ENCODE assay signal across 14 cellular contexts in the genomic region with DNA sequence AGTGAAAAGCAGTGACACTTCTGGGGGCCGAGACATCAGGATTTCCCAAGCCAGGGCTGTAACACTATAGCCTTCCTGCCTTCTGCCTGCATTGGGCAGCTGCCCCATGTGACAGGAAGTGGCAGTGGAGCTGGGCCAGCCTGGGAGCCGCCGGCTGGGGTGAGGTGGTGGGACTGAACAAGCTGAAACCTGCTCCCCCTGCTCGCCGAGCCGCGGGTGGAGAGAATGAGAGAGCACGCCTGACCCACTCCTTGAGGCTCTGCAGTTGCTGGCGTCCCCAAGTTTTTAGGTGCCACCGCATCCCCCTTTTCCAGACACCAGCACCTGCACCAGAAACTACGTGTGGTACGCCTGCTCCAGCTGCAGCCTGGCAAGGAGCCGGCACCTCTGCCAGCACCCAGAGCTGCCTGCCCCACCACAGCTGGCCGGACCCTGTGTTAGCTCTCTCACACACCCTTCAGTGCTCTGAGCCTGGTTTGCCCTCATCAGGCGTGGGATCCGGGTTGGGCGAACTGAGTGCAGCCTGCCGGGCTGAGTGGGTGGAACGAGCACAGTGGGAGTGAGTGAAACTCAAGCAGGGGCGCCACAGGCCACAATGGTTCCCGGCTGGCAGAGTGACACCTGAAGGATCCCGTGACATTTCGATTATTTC.
DNase-seq lines count a peak whose midpoint lies in the region; TF ChIP-seq lines count a peak whose summit lies in the region.
"Had no signal": no experiment of that assay in that cellular context is flagged by ENCODE, and none has a peak within 500 bp of the region (broad histone marks: within the 10 kb centered on the region; RNA-seq: fewer than 3 reads in every experiment).

No MANE protein-coding gene starts in this region.

- intact Hi-C loops in breast epithelium (cut with DNase I; ENCODE audit: low total_unique reads), result no loop called here

- H3K4me1 ChIP-seq in breast epithelium, result no peaks in the 10 kb centered on the region
- peaks cover 0 to 16% (median 9%) of the 10 kb centered on the region in 4 donors for H3K4me1 ChIP-seq in liver (ENCODE audit: control insufficient read depth in 4 of 4, insufficient read depth in 4 of 4, low read length in 3 of 4)

- H3K4me3 ChIP-seq in breast epithelium, result no peak overlapping the region
- H3K4me3 ChIP-seq in liver (ENCODE audit: low read depth in 1 of 3, low read length in 3 of 3), result no peak overlapping the region
- H3K4me3 ChIP-seq: ovary had no signal

- H3K9me3 ChIP-seq in breast epithelium, result no peaks in the 10 kb centered on the region
- H3K9me3 ChIP-seq in liver (ENCODE audit: control insufficient read depth in 4 of 4, low read length in 3 of 4), result no peaks in the 10 kb centered on the region
- H3K9me3 ChIP-seq: ovary had no signal

- TF ChIP-seq CTCF in breast epithelium (IDR thresholded peaks at IDR 0.05), result no peak
- TF ChIP-seq CTCF in liver (IDR thresholded peaks at IDR 0.05; ENCODE audit: low read depth, low read length, missing input control), result no peak

- TF ChIP-seq RAD21 in liver (IDR thresholded peaks at IDR 0.05), result no peak

- H3K36me3 ChIP-seq in breast epithelium (no peaks in the 10 kb centered on the region), liver (ENCODE audit: control insufficient read depth in 4 of 4, insufficient read depth in 3 of 4, low read depth in 1 of 4, low read length in 3 of 4) (no peaks in the 10 kb centered on the region)
- H3K36me3 ChIP-seq: ovary had no signal

- TF ChIP-seq POLR2A in breast epithelium (IDR thresholded peaks at IDR 0.05) (no peak), erythroblast (IDR thresholded peaks at IDR 0.05; ENCODE audit: low read length) (no peak)

- no peak overlapping the region for H3K9ac ChIP-seq in liver (ENCODE audit: low read depth in 1 of 2, low read length in 2 of 2)

- peak overlapping the region; percentile 23 to 52 for H3K27ac ChIP-seq in breast epithelium
- H3K27ac ChIP-seq in liver (ENCODE audit: low read depth in 1 of 2, low read length in 2 of 2), result peak overlapping the region; percentile 51 to 52
- H3K27ac ChIP-seq: ovary had no signal

- H3K27me3 ChIP-seq in breast epithelium (no peaks in the 10 kb centered on the region), liver (ENCODE audit: control insufficient read depth in 4 of 4, insufficient read depth in 4 of 4, low read length in 3 of 4) (no peaks in the 10 kb centered on the region)
- H3K27me3 ChIP-seq: ovary had no signal

- DNase-seq in SIG-M5 treated with dmso at 0.1 percent for 504 hours (lab: John Stamatoyannopoulos, UW; ENCODE audit: unreplicated experiment), result peak; percentile 85
- DNase-seq in SIG-M5 (lab: John Stamatoyannopoulos, UW), result no peak
- peak in 1 of 2 donors; percentile 39 for DNase-seq in breast epithelium (ENCODE audit: low spot score in 2 of 2)
- peak; percentile 73 for DNase-seq in ureter (ENCODE audit: low spot score)
- no peak for DNase-seq in NCI-H446 treated with DMSO at 0.1 percent for 48 hours (lab: John Stamatoyannopoulos, UW)
- DNase-seq in NCI-H524 (lab: John Stamatoyannopoulos, UW), result no peak
- no peak for DNase-seq in erythroblast (lab: John Stamatoyannopoulos, UW)
- DNase-seq: 8988T; activated CD4-positive, alpha-beta T cell treated with anti-CD3 and anti-CD28 coated beads for 4 hours; activated naive CD4-positive, alpha-beta T cell; foreskin fibroblast; NCI-H526; ovary had no signal

- WGBS in liver, result 93% methylated on average over 23 of the region's 23 CpGs

TF ChIP-seq in liver, 16 proteins besides CTCF, POLR2A, EP300 and RAD21:
- no peak for TF ChIP-seq FOXA1 (IDR thresholded peaks at IDR 0.05)
- no peak for TF ChIP-seq FOXA2 (IDR thresholded peaks at IDR 0.05)
- TF ChIP-seq JUND (IDR thresholded peaks at IDR 0.05), result no peak
- no peak for TF ChIP-seq NR2F2 (IDR thresholded peaks at IDR 0.05)
- TF ChIP-seq, protein P1, sequence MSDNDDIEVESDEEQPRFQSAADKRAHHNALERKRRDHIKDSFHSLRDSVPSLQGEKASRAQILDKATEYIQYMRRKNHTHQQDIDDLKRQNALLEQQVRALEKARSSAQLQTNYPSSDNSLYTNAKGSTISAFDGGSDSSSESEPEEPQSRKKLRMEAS (IDR thresholded peaks at IDR 0.05), result no peak
- TF ChIP-seq GABPA (IDR thresholded peaks at IDR 0.05 in 1 of 2, conservative IDR thresholded peaks at IDR 0.05 in 1 of 2), result no peak
- TF ChIP-seq TAF1 (conservative IDR thresholded peaks at IDR 0.05), result no peak
- TF ChIP-seq, protein P2, sequence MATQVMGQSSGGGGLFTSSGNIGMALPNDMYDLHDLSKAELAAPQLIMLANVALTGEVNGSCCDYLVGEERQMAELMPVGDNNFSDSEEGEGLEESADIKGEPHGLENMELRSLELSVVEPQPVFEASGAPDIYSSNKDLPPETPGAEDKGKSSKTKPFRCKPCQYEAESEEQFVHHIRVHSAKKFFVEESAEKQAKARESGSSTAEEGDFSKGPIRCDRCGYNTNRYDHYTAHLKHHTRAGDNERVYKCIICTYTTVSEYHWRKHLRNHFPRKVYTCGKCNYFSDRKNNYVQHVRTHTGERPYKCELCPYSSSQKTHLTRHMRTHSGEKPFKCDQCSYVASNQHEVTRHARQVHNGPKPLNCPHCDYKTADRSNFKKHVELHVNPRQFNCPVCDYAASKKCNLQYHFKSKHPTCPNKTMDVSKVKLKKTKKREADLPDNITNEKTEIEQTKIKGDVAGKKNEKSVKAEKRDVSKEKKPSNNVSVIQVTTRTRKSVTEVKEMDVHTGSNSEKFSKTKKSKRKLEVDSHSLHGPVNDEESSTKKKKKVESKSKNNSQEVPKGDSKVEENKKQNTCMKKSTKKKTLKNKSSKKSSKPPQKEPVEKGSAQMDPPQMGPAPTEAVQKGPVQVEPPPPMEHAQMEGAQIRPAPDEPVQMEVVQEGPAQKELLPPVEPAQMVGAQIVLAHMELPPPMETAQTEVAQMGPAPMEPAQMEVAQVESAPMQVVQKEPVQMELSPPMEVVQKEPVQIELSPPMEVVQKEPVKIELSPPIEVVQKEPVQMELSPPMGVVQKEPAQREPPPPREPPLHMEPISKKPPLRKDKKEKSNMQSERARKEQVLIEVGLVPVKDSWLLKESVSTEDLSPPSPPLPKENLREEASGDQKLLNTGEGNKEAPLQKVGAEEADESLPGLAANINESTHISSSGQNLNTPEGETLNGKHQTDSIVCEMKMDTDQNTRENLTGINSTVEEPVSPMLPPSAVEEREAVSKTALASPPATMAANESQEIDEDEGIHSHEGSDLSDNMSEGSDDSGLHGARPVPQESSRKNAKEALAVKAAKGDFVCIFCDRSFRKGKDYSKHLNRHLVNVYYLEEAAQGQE (IDR thresholded peaks at IDR 0.05), result no peak
- no peak for TF ChIP-seq YY1 (IDR thresholded peaks at IDR 0.05)
- TF ChIP-seq, protein P3, sequence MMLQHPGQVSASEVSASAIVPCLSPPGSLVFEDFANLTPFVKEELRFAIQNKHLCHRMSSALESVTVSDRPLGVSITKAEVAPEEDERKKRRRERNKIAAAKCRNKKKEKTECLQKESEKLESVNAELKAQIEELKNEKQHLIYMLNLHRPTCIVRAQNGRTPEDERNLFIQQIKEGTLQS (IDR thresholded peaks at IDR 0.05), result no peak
- no peak for TF ChIP-seq SP1 (IDR thresholded peaks at IDR 0.05)
- TF ChIP-seq HNF4A (conservative IDR thresholded peaks at IDR 0.05), result no peak

Comparison
In these comparisons a context has a peak if more than half of its experiments do, and no peak if none do; other contexts are left out.
1. DNase-seq: peak in SIG-M5 treated with dmso at 0.1 percent for 504 hours (single experiment) and ureter (single experiment); none in SIG-M5 (single experiment), NCI-H446 treated with DMSO at 0.1 percent for 48 hours (single experiment), NCI-H524 (0 of 2) and erythroblast (0 of 2).